13 cellular contexts compared by ENCODE assay signal in genomic region chr5:115977096-115977495, GRCh38. TPM values are rescaled to one million over a fixed set of nuclear protein-coding genes. Genes with fewer than 3 reads are reported as not detected.
DNase-seq lines count a peak whose midpoint lies in the region; ATAC-seq and TF ChIP-seq lines count a peak whose summit lies in the region.
"Had no signal": no experiment of that assay in that cellular context is flagged by ENCODE, and none has a peak within 500 bp of the region (broad histone marks: within the 10 kb centered on the region; RNA-seq: fewer than 3 reads in every experiment).

No MANE protein-coding gene starts in this region.

- H2AFZ ChIP-seq in GM23248 = 0 out of 2 replicates have a peak overlapping the region, but pooled peaks have one; percentile 9
- H2AFZ ChIP-seq in osteoblast (ENCODE audit: low read length) = peak overlapping the region; percentile 39

- no peaks in the 10 kb centered on the region for H4K20me1 ChIP-seq in GM23248 (ENCODE audit: insufficient read depth)
- H4K20me1 ChIP-seq in osteoblast (ENCODE audit: insufficient read depth, low read length) = no peaks in the 10 kb centered on the region

- H3K4me1 ChIP-seq in GM23248 (ENCODE audit: insufficient read depth) (peaks cover 39% of the 10 kb centered on the region), osteoblast (ENCODE audit: insufficient read depth, low read length) (peaks cover 21% of the 10 kb centered on the region)
- H3K4me1 ChIP-seq: stomach had no signal

- no peak for DNase-seq in GM23248
- no peak for DNase-seq in osteoblast (ENCODE audit: insufficient read length, low spot score, missing footprints)
- DNase-seq in HCEC 1CT = no peak
- DNase-seq in NCI-H2171 (lab: John Stamatoyannopoulos, UW) = no peak
- no peak for DNase-seq in NOMO-1 treated with DMSO at 0.1 percent for 48 hours (lab: John Stamatoyannopoulos, UW; ENCODE audit: unreplicated experiment)
- DNase-seq in activated gamma-delta T cell treated with Interleukin-2 at 50 U/mL for 16 hours = no peak
- DNase-seq: midbrain, NCI-H226, spleen, stomach had no signal

- H3K79me2 ChIP-seq in GM23248 (ENCODE audit: insufficient read depth) (no peaks in the 10 kb centered on the region), osteoblast (ENCODE audit: insufficient read depth, low read length) (no peaks in the 10 kb centered on the region)

- ATAC-seq in GM18909 (IDR thresholded peaks at IDR 0.05; ENCODE audit: poor library complexity, unreplicated experiment) (peak; percentile 89), HG03378 (IDR thresholded peaks at IDR 0.05; ENCODE audit: unreplicated experiment) (peak; percentile 70)

- H3K27me3 ChIP-seq in GM23248 (replicated peaks; ENCODE audit: insufficient read depth) (no peaks in the 10 kb centered on the region), osteoblast (ENCODE audit: insufficient read depth, low read length) (no peaks in the 10 kb centered on the region)
- H3K27me3 ChIP-seq: stomach had no signal

- no peak for TF ChIP-seq CTCF in osteoblast (IDR thresholded peaks at IDR 0.05; ENCODE audit: extremely low read depth, low read depth, low read length)

- H3K9me3 ChIP-seq in GM23248 (ENCODE audit: low read depth) (no peaks in the 10 kb centered on the region), osteoblast (ENCODE audit: low read depth, low read length) (no peaks in the 10 kb centered on the region)

- WGBS in GM23248 (ENCODE audit: low coverage in 1 of 2, low lambda C conversion rate in 2 of 2, missing lambda C conversion rate in 2 of 2), 2 experiments = 76 to 82% methylated on average over 4 of the region's 4 CpGs

- H3K27ac ChIP-seq in GM23248 (no peak overlapping the region), osteoblast (ENCODE audit: low read depth, low read length) (no peak overlapping the region)
- H3K27ac ChIP-seq: spleen, stomach had no signal

- H3K9me2 ChIP-seq in GM23248 (ENCODE audit: insufficient read depth) = no peaks in the 10 kb centered on the region

- no peak overlapping the region for H3K9ac ChIP-seq in GM23248

- no peaks in the 10 kb centered on the region for H3K36me3 ChIP-seq in GM23248 (ENCODE audit: low read depth)
- no peaks in the 10 kb centered on the region for H3K36me3 ChIP-seq in osteoblast (ENCODE audit: insufficient read depth, low read length)
- H3K36me3 ChIP-seq: spleen, stomach had no signal

- H3K4me2 ChIP-seq in GM23248 (ENCODE audit: unreplicated experiment) (peak overlapping the region; percentile 64), osteoblast (ENCODE audit: insufficient read depth, low read length) (peak overlapping the region; percentile 60)

- H3K4me3 ChIP-seq in GM23248 (no peak overlapping the region), osteoblast (ENCODE audit: insufficient read depth, low read length) (no peak overlapping the region)
- H3K4me3 ChIP-seq: stomach had no signal

- in situ Hi-C loops in GM23248 (cut with MboI) = no loop called here

- peaks cover 31% of the 10 kb centered on the region for H3F3A ChIP-seq in GM23248 (ENCODE audit: insufficient read depth)

RNA-seq across cellular contexts. Expression of gene LVRN, which starts 14.8 kb away (rescaled TPM):
- 0.32 TPM in 1 of 2 replicates, not detected in the other for total RNA-seq in GM23248 (2014; rRNA removed; shearing (Covaris generic))
- 0.18 and 0.24 TPM in 2 replicates for polyA plus RNA-seq in GM23248 (2016; fragmentation: Nextera tagmentation; extraction: Ambion mirVana)
- total RNA-seq in osteoblast = under 0.01 and 0.59 TPM in 2 replicates
- total RNA-seq: HT-29 had no signal

RNA-seq across cellular contexts. Expression of gene ARL14EPL, which starts 55.2 kb away (rescaled TPM):
- total RNA-seq in GM23248 (2014; rRNA removed; shearing (Covaris generic)) = not detected in 2 replicates
- not detected in 2 replicates for polyA plus RNA-seq in GM23248 (2016; fragmentation: Nextera tagmentation; extraction: Ambion mirVana)
- total RNA-seq in osteoblast = not detected in 2 replicates
- total RNA-seq: HT-29, stomach had no signal
- polyA plus RNA-seq: stomach had no signal
